ENCODE assay signal across 1 cellular context in the genomic region with DNA sequence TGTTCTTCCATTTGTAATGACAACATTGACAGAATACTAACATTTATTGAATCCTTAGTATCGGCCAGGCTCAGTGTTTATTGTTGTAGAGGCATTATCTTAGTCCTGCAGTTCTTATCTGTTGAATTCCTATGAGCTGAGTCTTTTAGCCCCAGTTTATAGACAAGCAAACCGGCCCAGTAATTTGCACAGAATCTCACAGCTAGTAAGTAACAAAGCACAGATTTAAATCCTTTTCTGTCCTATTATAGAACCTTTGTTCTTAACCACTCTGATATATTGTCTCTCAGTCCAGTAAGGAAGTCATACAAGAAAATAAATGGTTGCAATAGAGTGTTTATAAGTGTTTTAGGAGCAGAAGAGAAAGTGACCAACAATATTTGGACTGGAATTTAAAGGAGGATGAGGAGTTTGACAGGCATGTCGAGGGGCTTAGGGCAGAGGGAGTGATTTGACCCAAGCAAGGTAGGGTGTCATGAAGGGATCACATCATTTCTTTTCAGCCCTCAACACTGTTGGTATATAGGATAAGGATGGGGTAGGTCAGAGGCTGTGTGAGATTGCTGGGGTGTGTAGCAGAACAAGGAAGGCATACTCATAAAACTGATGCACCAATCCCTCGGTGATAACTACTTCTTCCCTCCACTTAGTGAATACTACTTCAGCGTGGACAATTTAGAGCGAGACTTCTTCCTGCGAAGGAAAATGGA.
TF ChIP-seq lines count a peak whose summit lies in the region.

No MANE protein-coding gene starts in this region.

TF ChIP-seq in HepG2, 621 proteins besides CTCF, POLR2A, EP300 and RAD21:
- TF ChIP-seq RBM22 (optimal IDR thresholded peaks at IDR 0.05; ENCODE audit: low read length), result peak; percentile 72
- TF ChIP-seq SRY (CRISPR knock-in tag; IDR thresholded peaks at IDR 0.05), result no peak
